Comparison of ENCODE assay signal across 14 cellular contexts in the genomic region with DNA sequence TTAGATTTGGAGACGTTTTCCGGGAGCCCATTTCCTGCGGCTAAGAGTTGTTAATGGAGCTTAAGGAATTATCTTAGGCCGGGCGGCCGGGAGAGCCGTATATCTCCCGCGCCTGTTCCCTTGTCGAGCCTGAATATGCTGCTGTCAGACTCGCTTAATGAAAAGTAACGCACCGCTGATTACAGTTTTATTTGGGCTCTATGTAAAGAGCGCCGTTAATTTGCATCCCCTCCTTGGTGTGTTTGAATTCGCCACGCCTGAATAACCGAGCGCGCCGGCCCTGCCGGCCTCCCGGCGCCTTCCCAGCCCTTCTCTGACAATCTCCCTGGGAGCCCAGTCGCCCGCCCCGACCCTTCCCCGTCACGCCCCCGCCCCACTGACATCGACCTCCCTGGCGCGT.
DNase-seq lines count a peak whose midpoint lies in the region; ATAC-seq, FAIRE-seq and TF ChIP-seq lines count a peak whose summit lies in the region.
"Had no signal": no experiment of that assay in that cellular context is flagged by ENCODE, and none has a peak within 500 bp of the region (broad histone marks: within the 10 kb centered on the region; RNA-seq: fewer than 3 reads in every experiment).

No MANE protein-coding gene starts in this region.

- no peak overlapping the region for H3K4me3 Mint-ChIP-seq in stimulated activated memory B cell treated with anti-CD40 and anti-IgM and Interleukin-4, amounts not matched to agents 10 μg/mL and 1 μg/mL and 100 μg/mL, for 72 hours
- H3K4me3 Mint-ChIP-seq: activated naive CD4-positive, alpha-beta T cell treated with anti-CD3 and anti-CD28 coated beads, Interleukin-2, amount 10 ng/mL, durations not matched to agents 7 days and 5 days; stimulated activated naive CD8-positive, alpha-beta T cell treated with anti-CD3 and anti-CD28 coated beads, Interleukin-15, Interleukin-2, amounts not matched to agents 100 ng/mL and 50 ng/mL, for 24 hours had no signal

- H3K27ac ChIP-seq in HUES6 (ENCODE audit: low read depth, low read length): no peak overlapping the region
- no peak overlapping the region for H3K27ac ChIP-seq in iPS-18a (ENCODE audit: low read length)
- H3K27ac ChIP-seq: SJSA1, uterus had no signal

- TF ChIP-seq CTCF in D721Med (IDR thresholded peaks at IDR 0.05; ENCODE audit: insufficient read depth, missing control alignments): no peak

- H3K9me3 ChIP-seq in HUES6 (ENCODE audit: control insufficient read depth, insufficient read depth, low read depth, low read length) (no peaks in the 10 kb centered on the region; the same call in 1 of the 2 replicates), iPS-18a (ENCODE audit: control insufficient read depth, low read depth, low read length) (no peaks in the 10 kb centered on the region)
- H3K9me3 ChIP-seq: uterus had no signal

- H3K9ac ChIP-seq in HUES6 (ENCODE audit: low read length): no peak overlapping the region
- no peak overlapping the region for H3K9ac ChIP-seq in iPS-18a (ENCODE audit: low read length)

- no peaks in the 10 kb centered on the region for H3K36me3 ChIP-seq in HUES6 (ENCODE audit: control insufficient read depth, insufficient read depth, low read length)
- H3K36me3 ChIP-seq in iPS-18a (ENCODE audit: control insufficient read depth, low read depth, low read length): no peaks in the 10 kb centered on the region
- H3K36me3 ChIP-seq: SJSA1, uterus had no signal

- peaks cover 62% of the 10 kb centered on the region for H3K27me3 Mint-ChIP-seq in stimulated activated memory B cell treated with anti-CD40 and anti-IgM and Interleukin-4, amounts not matched to agents 10 μg/mL and 1 μg/mL and 100 μg/mL, for 72 hours

- DNase-seq in D721Med (ENCODE audit: insufficient read length, low spot score) (peak; percentile 57), NCI-H748 (lab: John Stamatoyannopoulos, UW; ENCODE audit: unreplicated experiment) (peak; percentile 91), GM19240 (ENCODE audit: insufficient read length, low spot score) (no peak), GM19239 (ENCODE audit: insufficient read length, low spot score) (no peak)
- DNase-seq: activated naive CD4-positive, alpha-beta T cell treated with anti-CD3 and anti-CD28 coated beads, Interleukin-2, amount 10 ng/mL, durations not matched to agents 7 days and 5 days; HCEC 1CT; naive thymus-derived CD8-positive, alpha-beta T cell; uterus had no signal

- peaks cover 23% of the 10 kb centered on the region for H3K4me1 Mint-ChIP-seq in stimulated activated memory B cell treated with anti-CD40 and anti-IgM and Interleukin-4, amounts not matched to agents 10 μg/mL and 1 μg/mL and 100 μg/mL, for 72 hours

- FAIRE-seq in D721Med (lab: Jason Lieb, UNC) (no peak), GM19239 (lab: Jason Lieb, UNC) (no peak)

- H3K4me3 ChIP-seq in HUES6 (ENCODE audit: low read depth, low read length) (peak overlapping the region; percentile 47), iPS-18a (ENCODE audit: low read length) (peak overlapping the region; percentile 37)
- H3K4me3 ChIP-seq: SJSA1, uterus had no signal

- H3K36me3 Mint-ChIP-seq in stimulated activated memory B cell treated with anti-CD40 and anti-IgM and Interleukin-4, amounts not matched to agents 10 μg/mL and 1 μg/mL and 100 μg/mL, for 72 hours: no peaks in the 10 kb centered on the region

- H3K4me1 ChIP-seq in HUES6 (ENCODE audit: control insufficient read depth, insufficient read depth, low read length) (peaks cover 29% of the 10 kb centered on the region), iPS-18a (ENCODE audit: control insufficient read depth, low read depth, low read length) (peaks cover 16% of the 10 kb centered on the region)
- H3K4me1 ChIP-seq: SJSA1 had no signal

- ATAC-seq in stimulated activated memory B cell treated with anti-CD40 and anti-IgM and Interleukin-4, amounts not matched to agents 10 μg/mL and 1 μg/mL and 100 μg/mL, for 72 hours: no peak
- ATAC-seq in HG02678 (IDR thresholded peaks at IDR 0.05; ENCODE audit: unreplicated experiment): no peak
- ATAC-seq: naive thymus-derived CD8-positive, alpha-beta T cell had no signal

- peaks cover 98% of the 10 kb centered on the region for H3K27me3 ChIP-seq in HUES6 (ENCODE audit: control insufficient read depth, insufficient read depth, low read length)
- H3K27me3 ChIP-seq in iPS-18a (ENCODE audit: control insufficient read depth, insufficient read depth, low read length): peaks cover 80% of the 10 kb centered on the region
- H3K27me3 ChIP-seq: SJSA1 had no signal

- no peaks in the 10 kb centered on the region for H3K9me3 Mint-ChIP-seq in stimulated activated memory B cell treated with anti-CD40 and anti-IgM and Interleukin-4, amounts not matched to agents 10 μg/mL and 1 μg/mL and 100 μg/mL, for 72 hours
- H3K9me3 Mint-ChIP-seq: activated naive CD4-positive, alpha-beta T cell treated with anti-CD3 and anti-CD28 coated beads, Interleukin-2, amount 10 ng/mL, durations not matched to agents 7 days and 5 days; stimulated activated naive CD8-positive, alpha-beta T cell treated with anti-CD3 and anti-CD28 coated beads, Interleukin-15, Interleukin-2, amounts not matched to agents 100 ng/mL and 50 ng/mL, for 24 hours had no signal

- H3K27ac Mint-ChIP-seq in stimulated activated memory B cell treated with anti-CD40 and anti-IgM and Interleukin-4, amounts not matched to agents 10 μg/mL and 1 μg/mL and 100 μg/mL, for 72 hours: no peak overlapping the region
- H3K27ac Mint-ChIP-seq: stimulated activated naive CD8-positive, alpha-beta T cell treated with anti-CD3 and anti-CD28 coated beads, Interleukin-15, Interleukin-2, amounts not matched to agents 100 ng/mL and 50 ng/mL, for 24 hours had no signal

Comparison
In these comparisons a context has a peak if more than half of its experiments do, and no peak if none do; other contexts are left out.
1. DNase-seq: peak in D721Med (single experiment) and NCI-H748 (single experiment); none in GM19240 (single experiment) and GM19239 (single experiment).